In the genomic region with DNA sequence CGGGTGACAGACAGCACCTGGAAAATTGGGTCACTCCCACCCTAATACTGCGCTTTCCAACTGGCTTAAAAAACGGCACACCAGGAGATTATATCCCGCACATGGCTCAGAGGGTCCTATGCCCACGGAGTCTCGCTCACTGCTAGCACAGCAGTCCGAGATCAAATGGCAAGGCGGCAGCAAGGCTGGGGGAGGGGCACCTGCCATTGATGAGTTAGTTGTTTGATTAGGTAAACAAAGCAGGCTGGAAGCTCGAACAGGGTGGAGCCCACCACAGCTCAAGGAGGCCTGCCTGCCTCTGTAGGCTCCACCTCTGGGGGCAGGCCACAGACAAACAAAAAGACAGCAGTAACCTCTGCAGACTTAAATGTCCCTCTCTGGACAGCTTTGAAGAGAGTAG, we compare ENCODE assay signal across 2 cellular contexts. TPM values are rescaled to one million over a fixed set of nuclear protein-coding genes. Genes with fewer than 3 reads are reported as not detected.
"Had no signal": no experiment of that assay in that cellular context is flagged by ENCODE, and none has a peak within 500 bp of the region (broad histone marks: within the 10 kb centered on the region; RNA-seq: fewer than 3 reads in every experiment).

No MANE protein-coding gene starts in this region.

RNA-seq across cellular contexts. Expression of a gene that starts 8.7 kb away (rescaled TPM):
- total RNA-seq: G401, GM12878 had no signal
- polyA plus RNA-seq: GM12878 had no signal

RNA-seq across cellular contexts. Expression of a gene that starts 18.8 kb away (rescaled TPM):
- total RNA-seq: G401, GM12878 had no signal
- polyA plus RNA-seq: GM12878 had no signal
